Comparison of ENCODE assay signal across 9 cellular contexts in the genomic region with DNA sequence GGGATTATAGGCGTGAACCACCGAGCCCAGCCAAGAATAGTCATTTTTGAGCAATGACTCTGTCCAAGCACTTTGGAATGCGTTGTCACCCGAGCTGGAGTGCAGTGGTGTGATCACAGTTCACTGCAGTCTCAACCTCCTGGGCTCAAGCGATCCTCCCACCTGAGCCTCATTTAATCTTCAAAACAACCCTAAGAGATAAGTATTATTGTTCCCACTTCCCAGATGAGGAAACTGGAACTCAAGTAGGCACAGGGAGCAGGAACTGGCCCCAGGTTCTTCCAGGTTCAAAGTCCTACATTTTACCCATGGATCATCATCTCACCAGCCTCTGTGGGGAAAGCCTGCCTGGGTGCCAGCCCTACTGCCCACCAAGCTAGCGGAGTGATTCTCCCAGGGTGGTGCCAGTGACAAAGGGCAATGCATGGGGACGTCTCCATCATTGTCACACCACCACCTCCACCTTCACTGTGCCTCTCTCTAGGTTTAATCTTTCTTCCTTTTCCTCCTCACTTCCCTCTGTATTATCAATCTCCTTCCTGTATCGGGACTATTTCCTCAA. TPM values are rescaled to one million over a fixed set of nuclear protein-coding genes. Genes with fewer than 3 reads are reported as not detected.
DNase-seq lines count a peak whose midpoint lies in the region; ATAC-seq lines count a peak whose summit lies in the region.
"Had no signal": no experiment of that assay in that cellular context is flagged by ENCODE, and none has a peak within 500 bp of the region (broad histone marks: within the 10 kb centered on the region; RNA-seq: fewer than 3 reads in every experiment).

No MANE protein-coding gene starts in this region.

- no peaks in the 10 kb centered on the region for H3K27me3 Mint-ChIP-seq in T-helper 2 cell treated with Interferon-gamma antibody and Interleukin-4, amounts not matched to agents 5 μg/mL and 100 μg/mL, for 36 hours (ENCODE audit: low read depth)
- no peaks in the 10 kb centered on the region for H3K27me3 Mint-ChIP-seq in activated naive CD8-positive, alpha-beta T cell

- H3K36me3 Mint-ChIP-seq in T-helper 2 cell treated with Interferon-gamma antibody and Interleukin-4, amounts not matched to agents 5 μg/mL and 100 μg/mL, for 36 hours (ENCODE audit: low read depth), result no peaks in the 10 kb centered on the region
- H3K36me3 Mint-ChIP-seq in activated naive CD8-positive, alpha-beta T cell, result no peaks in the 10 kb centered on the region

- H3K4me3 Mint-ChIP-seq in T-helper 2 cell treated with Interferon-gamma antibody and Interleukin-4, amounts not matched to agents 5 μg/mL and 100 μg/mL, for 36 hours, result peak overlapping the region; percentile 76
- H3K4me3 Mint-ChIP-seq in activated naive CD8-positive, alpha-beta T cell, result peak overlapping the region; percentile 63

- no peak overlapping the region for H3K4me3 ChIP-seq in stomach smooth muscle (ENCODE audit: low read length in 2 of 2)
- H3K4me3 ChIP-seq: SJSA1 had no signal

- H3K9ac ChIP-seq in stomach smooth muscle (ENCODE audit: low read length in 2 of 2), result no peak overlapping the region

- H3K4me1 ChIP-seq in stomach smooth muscle (ENCODE audit: control insufficient read depth, insufficient read depth, low read length), result peaks cover 3% of the 10 kb centered on the region
- H3K4me1 ChIP-seq: SJSA1 had no signal

- peaks cover 3 to 11% of the 10 kb centered on the region in 2 donors for H3K27me3 ChIP-seq in stomach smooth muscle (ENCODE audit: control insufficient read depth in 1 of 2, insufficient read depth in 2 of 2, low read length in 2 of 2)
- H3K27me3 ChIP-seq: SJSA1 had no signal

- no peak for DNase-seq in T-helper 2 cell treated with Interferon-gamma antibody and Interleukin-4, amounts not matched to agents 5 μg/mL and 100 μg/mL, for 36 hours (ENCODE audit: low spot score)
- DNase-seq in T-helper 2 cell, result no peak
- DNase-seq in left lobe of liver (ENCODE audit: low spot score), result no peak
- DNase-seq in GM03348 (ENCODE audit: low spot score), result no peak
- DNase-seq in dedifferentiated amniotic fluid mesenchymal stem cell (ENCODE audit: extremely low spot score), result no peak

- no peaks in the 10 kb centered on the region for H3K36me3 ChIP-seq in stomach smooth muscle (ENCODE audit: control insufficient read depth in 2 of 2, insufficient read depth in 2 of 2, low read length in 2 of 2)
- H3K36me3 ChIP-seq: SJSA1 had no signal

- H3K27ac ChIP-seq in stomach smooth muscle (ENCODE audit: low read length), result peak overlapping the region; percentile 24
- H3K27ac ChIP-seq: SJSA1 had no signal

- ATAC-seq in left lobe of liver (peak; percentile 2), GM19452 (IDR thresholded peaks at IDR 0.05; ENCODE audit: unreplicated experiment) (no peak)

- H3K27ac Mint-ChIP-seq in T-helper 2 cell treated with Interferon-gamma antibody and Interleukin-4, amounts not matched to agents 5 μg/mL and 100 μg/mL, for 36 hours, result peak overlapping the region; percentile 94
- peak overlapping the region; percentile 91 for H3K27ac Mint-ChIP-seq in activated naive CD8-positive, alpha-beta T cell

- H3K9me3 Mint-ChIP-seq in T-helper 2 cell treated with Interferon-gamma antibody and Interleukin-4, amounts not matched to agents 5 μg/mL and 100 μg/mL, for 36 hours, result peaks cover 3% of the 10 kb centered on the region
- H3K9me3 Mint-ChIP-seq in activated naive CD8-positive, alpha-beta T cell (ENCODE audit: low read depth), result no peaks in the 10 kb centered on the region

- H3K9me3 ChIP-seq in stomach smooth muscle (ENCODE audit: control insufficient read depth in 2 of 2, low read length in 2 of 2), result no peaks in the 10 kb centered on the region
- H3K9me3 ChIP-seq: SJSA1 had no signal

- peaks cover 57% of the 10 kb centered on the region for H3K4me1 Mint-ChIP-seq in T-helper 2 cell treated with Interferon-gamma antibody and Interleukin-4, amounts not matched to agents 5 μg/mL and 100 μg/mL, for 36 hours (ENCODE audit: low read depth)
- peaks cover 58% of the 10 kb centered on the region for H3K4me1 Mint-ChIP-seq in activated naive CD8-positive, alpha-beta T cell (ENCODE audit: low read depth)

RNA-seq across cellular contexts. Expression of a gene that starts 11.3 kb away (rescaled TPM):
- 12.4 TPM for total RNA-seq in left lobe of liver

RNA-seq across cellular contexts. Expression of a gene that starts 13.6 kb away (rescaled TPM):
- total RNA-seq in left lobe of liver, result 23.8 TPM

RNA-seq across cellular contexts. Expression of a gene that starts 56.5 kb away (rescaled TPM):
- 2.6 TPM for total RNA-seq in left lobe of liver
